1 cellular context compared by ENCODE assay signal in genomic region chr11:69640260-69640994, GRCh38.
A peak's percentile ranks its signal among the peaks of the same experiment; 100 is the strongest.
TF ChIP-seq lines count a peak whose summit lies in the region.

No MANE protein-coding gene starts in this region.

TF ChIP-seq in HepG2, 621 proteins besides CTCF, POLR2A, EP300 and RAD21 (continued from another document and continues in another):
- TF ChIP-seq SMAD3 (CRISPR knock-in tag; IDR thresholded peaks at IDR 0.05) (0 out of 2 replicates have a peak, but pooled peaks have one; percentile 7), ZBTB10 (CRISPR knock-in tag; IDR thresholded peaks at IDR 0.05; ENCODE audit: borderline replicate concordance) (peak; percentile 92), TAF15 (IDR thresholded peaks at IDR 0.05; ENCODE audit: low read depth, low read length, poor library complexity, severe bottlenecking) (peak; percentile 47), YY1 (IDR thresholded peaks at IDR 0.05; ENCODE audit: insufficient read depth, insufficient replicate concordance, low read depth, low read length) (peak; percentile 50), HMG20B (CRISPR knock-in tag; conservative IDR thresholded peaks at IDR 0.05) (no peak), ZFP90 (CRISPR knock-in tag; IDR thresholded peaks at IDR 0.05; ENCODE audit: borderline replicate concordance) (0 out of 2 replicates have a peak, but pooled peaks have one; percentile 19), ZNF331 (CRISPR knock-in tag; IDR thresholded peaks at IDR 0.05) (no peak), NR0B2 (CRISPR knock-in tag; IDR thresholded peaks at IDR 0.05) (0 out of 2 replicates have a peak, but pooled peaks have one; percentile 0), AHR (CRISPR knock-in tag; IDR thresholded peaks at IDR 0.05) (no peak), ZNF367 (CRISPR knock-in tag; IDR thresholded peaks at IDR 0.05; ENCODE audit: borderline replicate concordance) (no peak), HNRNPL (IDR thresholded peaks at IDR 0.05; ENCODE audit: low read depth, low read length) (peak; percentile 68), ZNF766 (CRISPR knock-in tag; IDR thresholded peaks at IDR 0.05; ENCODE audit: borderline replicate concordance) (no peak), ARNT2 (CRISPR knock-in tag; IDR thresholded peaks at IDR 0.05; ENCODE audit: low read depth) (peak; percentile 9; the same call in 1 of the 2 replicates), ZNF207 (IDR thresholded peaks at IDR 0.05; ENCODE audit: borderline replicate concordance) (no peak), IKZF5 (CRISPR knock-in tag; IDR thresholded peaks at IDR 0.05) (0 out of 2 replicates have a peak, but pooled peaks have one; percentile 3), ZBTB37 (CRISPR knock-in tag; IDR thresholded peaks at IDR 0.05) (0 out of 2 replicates have a peak, but pooled peaks have one; percentile 16), ZNF24 (IDR thresholded peaks at IDR 0.05) (no peak), ZNF687 (CRISPR knock-in tag; IDR thresholded peaks at IDR 0.05) (peak; percentile 56; the same call in 1 of the 2 replicates), SRF (IDR thresholded peaks at IDR 0.05; ENCODE audit: low read depth, low read length) (no peak), NCOA1 (CRISPR knock-in tag; IDR thresholded peaks at IDR 0.05) (no peak), ZNF30 (CRISPR knock-in tag; IDR thresholded peaks at IDR 0.05) (0 out of 2 replicates have a peak, but pooled peaks have one; percentile 44), SIN3A (IDR thresholded peaks at IDR 0.05; ENCODE audit: borderline replicate concordance, low read depth, low read length) (0 out of 2 replicates have a peak, but pooled peaks have one; percentile 25), NONO (IDR thresholded peaks at IDR 0.05) (no peak), NONO (CRISPR knock-in tag; conservative IDR thresholded peaks at IDR 0.05) (peak; percentile 17; the same call in 1 of the 2 replicates), MYNN (CRISPR knock-in tag; IDR thresholded peaks at IDR 0.05; ENCODE audit: low read depth) (no peak), SATB2 (CRISPR knock-in tag; IDR thresholded peaks at IDR 0.05) (no peak), ZNF749 (CRISPR knock-in tag; IDR thresholded peaks at IDR 0.05; ENCODE audit: borderline replicate concordance) (peak; percentile 26; the same call in 1 of the 2 replicates), NPAS2 (CRISPR knock-in tag; IDR thresholded peaks at IDR 0.05; ENCODE audit: borderline replicate concordance) (no peak), TBX2 (CRISPR knock-in tag; IDR thresholded peaks at IDR 0.05; ENCODE audit: borderline replicate concordance) (peak; percentile 5; the same call in 1 of the 2 replicates), BORCS8-MEF2B (CRISPR knock-in tag; IDR thresholded peaks at IDR 0.05) (peak; percentile 13; the same call in 1 of the 2 replicates), SCMH1 (CRISPR knock-in tag; IDR thresholded peaks at IDR 0.05; ENCODE audit: borderline replicate concordance) (no peak), IRF1 (CRISPR knock-in tag; IDR thresholded peaks at IDR 0.05; ENCODE audit: low read depth) (no peak), NFE2 (CRISPR knock-in tag; IDR thresholded peaks at IDR 0.05) (no peak), NKX3-1 (CRISPR knock-in tag; IDR thresholded peaks at IDR 0.05) (0 out of 2 replicates have a peak, but pooled peaks have one; percentile 4), ZNF781 (CRISPR knock-in tag; IDR thresholded peaks at IDR 0.05; ENCODE audit: borderline replicate concordance, not compliant biosample characterization) (peak; percentile 19), ZBTB4 (CRISPR knock-in tag; IDR thresholded peaks at IDR 0.05; ENCODE audit: borderline replicate concordance) (no peak), ZFP37 (CRISPR knock-in tag; IDR thresholded peaks at IDR 0.05; ENCODE audit: borderline replicate concordance) (0 out of 2 replicates have a peak, but pooled peaks have one; percentile 13), NFKB2 (CRISPR knock-in tag; IDR thresholded peaks at IDR 0.05; ENCODE audit: borderline replicate concordance) (0 out of 2 replicates have a peak, but pooled peaks have one; percentile 11), SNAPC4 (CRISPR knock-in tag; IDR thresholded peaks at IDR 0.05) (peak; percentile 24; the same call in 1 of the 2 replicates), ZNF580 (CRISPR knock-in tag; IDR thresholded peaks at IDR 0.05; ENCODE audit: borderline replicate concordance, low read depth) (no peak), HES4 (CRISPR knock-in tag; IDR thresholded peaks at IDR 0.05; ENCODE audit: borderline replicate concordance) (no peak)
